ENCODE assay signal across 1 cellular context in genomic region chr3:184811999-184812844, GRCh38.
TF ChIP-seq lines count a peak whose summit lies in the region.

Gene VPS8 (plus strand): TSS chr3:184812166. CDS start chr3:184824633, 12,467 bp downstream.

TF ChIP-seq in HCT116, 20 proteins besides CTCF, POLR2A, EP300 and RAD21 (continued from another document):
- TF ChIP-seq REST (IDR thresholded peaks at IDR 0.05; ENCODE audit: low read depth) (no peak), JUND (IDR thresholded peaks at IDR 0.05) (no peak), EZH2 (IDR thresholded peaks at IDR 0.05) (no peak), ELF1 (IDR thresholded peaks at IDR 0.05; ENCODE audit: borderline replicate concordance, low read depth) (peak; percentile 89)
